Comparison of ENCODE assay signal across 9 cellular contexts in the genomic region with DNA sequence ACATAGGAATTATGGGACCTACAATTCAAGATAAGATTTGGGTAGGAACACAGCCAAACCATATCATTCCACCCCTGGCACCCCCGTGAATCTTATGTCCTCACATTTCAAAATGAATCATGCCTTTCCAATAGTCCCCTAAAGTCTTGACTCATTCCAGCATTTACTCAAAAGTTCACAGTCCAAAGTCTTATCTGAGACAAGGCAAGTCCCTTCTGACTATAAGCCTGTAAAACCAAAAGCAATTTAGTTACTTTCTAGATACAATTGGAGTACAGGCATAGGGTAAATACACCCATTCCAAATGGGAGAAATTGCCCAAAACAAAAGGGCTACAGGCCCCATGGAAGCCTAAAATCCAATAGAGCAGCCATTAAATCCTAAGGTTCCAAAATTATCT.
"Had no signal": no experiment of that assay in that cellular context is flagged by ENCODE, and none has a peak within 500 bp of the region (broad histone marks: within the 10 kb centered on the region; RNA-seq: fewer than 3 reads in every experiment).

No MANE protein-coding gene starts in this region.

- H2AFZ ChIP-seq: GM23248 had no signal

- H3K9ac ChIP-seq: GM23248 had no signal

- ATAC-seq: HCT116, HepG2 had no signal

- H3K9me3 ChIP-seq: HAP-1 had no signal

- H3K27ac ChIP-seq: GM23248, HL-60 had no signal

- H3K4me1 ChIP-seq: HAP-1 had no signal

- H3K36me3 ChIP-seq: HAP-1 had no signal

- H3K4me3 ChIP-seq: GM23248, HAP-1 had no signal

- DNase-seq: GM23248, GOT3, H7, HFFc6, KBM-7 had no signal
